21 cellular contexts compared by ENCODE assay signal in the genomic region with DNA sequence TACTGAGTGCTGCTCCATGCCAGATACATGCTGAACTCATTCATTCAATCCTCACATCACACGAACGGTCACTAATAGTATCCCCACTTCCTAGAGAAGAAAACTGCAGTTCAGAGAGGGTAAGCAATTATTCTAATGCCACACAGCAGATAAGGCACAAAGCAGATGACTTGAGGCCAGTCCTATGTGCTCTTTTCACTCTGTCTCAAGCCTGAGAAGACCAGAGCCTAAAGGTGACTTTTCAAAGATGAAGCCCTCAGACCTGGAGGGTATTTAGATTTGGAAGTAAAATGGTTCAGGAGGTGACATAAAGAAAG.
DNase-seq lines count a peak whose midpoint lies in the region; ATAC-seq, FAIRE-seq and TF ChIP-seq lines count a peak whose summit lies in the region.
"Had no signal": no experiment of that assay in that cellular context is flagged by ENCODE, and none has a peak within 500 bp of the region (broad histone marks: within the 10 kb centered on the region; RNA-seq: fewer than 3 reads in every experiment).

No MANE protein-coding gene starts in this region.

- H3K36me3 Mint-ChIP-seq in T-helper 17 cell (ENCODE audit: low read depth), result no peaks in the 10 kb centered on the region
- H3K36me3 Mint-ChIP-seq: CD4-positive, CD25-positive, alpha-beta regulatory T cell had no signal

- TF ChIP-seq CTCF in HepG2 (CRISPR knock-in tag; IDR thresholded peaks at IDR 0.05) (no peak), right lobe of liver (IDR thresholded peaks at IDR 0.05) (no peak), psoas muscle (IDR thresholded peaks at IDR 0.05) (no peak)

- H3K4me3 ChIP-seq in HepG2 (replicated peaks in 1 of 3; ENCODE audit: insufficient read depth in 1 of 3, low read depth in 2 of 3, low read length in 3 of 3), result no peak overlapping the region
- H3K4me3 ChIP-seq in right lobe of liver, result no peak overlapping the region
- H3K4me3 ChIP-seq in psoas muscle, result no peak overlapping the region
- H3K4me3 ChIP-seq: suprapubic skin had no signal

- H3K36me3 ChIP-seq in HepG2 (replicated peaks in 1 of 2; ENCODE audit: control insufficient read depth in 1 of 2, insufficient read depth in 2 of 2, low read length in 2 of 2) (no peaks in the 10 kb centered on the region), right lobe of liver (no peaks in the 10 kb centered on the region), psoas muscle (ENCODE audit: insufficient read depth in 1 of 2, low read depth in 1 of 2) (no peaks in the 10 kb centered on the region)
- H3K36me3 ChIP-seq: suprapubic skin had no signal

- H3K27me3 ChIP-seq in HepG2 (ENCODE audit: control insufficient read depth in 1 of 2, insufficient read depth in 2 of 2, low read length in 2 of 2) (no peaks in the 10 kb centered on the region; a peak in 2 of 5 replicates), right lobe of liver (no peaks in the 10 kb centered on the region), psoas muscle (ENCODE audit: insufficient read depth in 3 of 3, low read length in 2 of 3) (no peaks in the 10 kb centered on the region)
- H3K27me3 ChIP-seq: suprapubic skin had no signal

- no TSS peak for BruUV-seq in HepG2 (replicated peaks; lab: Mats Ljungman, UMichigan)

- in situ Hi-C loops in HepG2 (cut with HindIII; ENCODE audit: extremely low pct_ligation_motif_present, low pct_unique_long_range_greater_than_20kb), result no loop called here

- H3K4me1 ChIP-seq in HepG2 (ENCODE audit: insufficient read depth, low read length), result peaks cover 34% of the 10 kb centered on the region
- peaks cover 0 to 12% (median 4%) of the 10 kb centered on the region in 4 donors for H3K4me1 ChIP-seq in right lobe of liver
- H3K4me1 ChIP-seq in psoas muscle, result peaks cover 9% of the 10 kb centered on the region

- H3K27me3 Mint-ChIP-seq in T-helper 17 cell, result no peaks in the 10 kb centered on the region

- TF ChIP-seq RAD21 in HepG2 (CRISPR knock-in tag; IDR thresholded peaks at IDR 0.05), result no peak

- TF ChIP-seq POLR2A in HepG2 (IDR thresholded peaks at IDR 0.05; ENCODE audit: insufficient read depth in 1 of 2, low read depth in 2 of 2, low read length in 2 of 2) (no peak), right lobe of liver (IDR thresholded peaks at IDR 0.05) (no peak)

- DNase-seq in HepG2 (ENCODE audit: low spot score), result no peak
- DNase-seq in right lobe of liver, result no peak
- DNase-seq in epithelial cell of prostate (ENCODE audit: low read depth, low spot score), result no peak
- no peak for DNase-seq in psoas muscle
- DNase-seq in anterior cingulate cortex (lab: John Stamatoyannopoulos, UW), result no peak
- no peak for DNase-seq in T-helper 17 cell
- DNase-seq in NCI-H526 (lab: John Stamatoyannopoulos, UW), result no peak
- DNase-seq in activated CD4-positive, alpha-beta T cell treated with anti-CD3 and anti-CD28 coated beads, Interleukin-2, amount 50 U/mL, for 4 hours, result no peak
- DNase-seq: activated CD4-positive, alpha-beta T cell treated with anti-CD3 and anti-CD28 coated beads for 48 hours; amniotic stem cell; CD4-positive, CD25-positive, alpha-beta regulatory T cell; cerebellar nuclear complex; DMS153; foreskin fibroblast; NCI-H187; NCI-H345; nucleus accumbens; small intestine; stimulated activated CD8-positive, alpha-beta memory T cell treated with anti-CD3 and anti-CD28 coated beads, Interleukin-4, amount 100 ng/mL, for 48 hours had no signal

- H3K9me3 ChIP-seq in HepG2 (ENCODE audit: low read length) (no peaks in the 10 kb centered on the region), right lobe of liver (no peaks in the 10 kb centered on the region), psoas muscle (no peaks in the 10 kb centered on the region), T-helper 17 cell (ENCODE audit: control insufficient read depth, low read length, poor library complexity, severe bottlenecking) (no peaks in the 10 kb centered on the region)
- H3K9me3 ChIP-seq: suprapubic skin had no signal

- H4K20me1 ChIP-seq in HepG2 (ENCODE audit: insufficient read depth, low read length), result no peaks in the 10 kb centered on the region

- intact Hi-C loops in HepG2 (cut with micrococcal nuclease; ENCODE audit: unreplicated experiment) (no loop called here), right lobe of liver (cut with DNase I) (no loop called here), psoas muscle (cut with DNase I) (no loop called here)

- no peak for FAIRE-seq in HepG2 (lab: Jason Lieb, UNC)
- FAIRE-seq: RCC 7860, small intestine had no signal

- peaks cover 4% of the 10 kb centered on the region for H3K4me1 Mint-ChIP-seq in T-helper 17 cell

- CTCF ChIA-PET in HepG2 (lab: Yijun Ruan, JAX; ENCODE audit: low intra/inter-chr PET ratio, low total read pairs), result no interaction called here

- H2AFZ ChIP-seq in HepG2 (ENCODE audit: low read length), result no peak overlapping the region

- H3K4me3 Mint-ChIP-seq in T-helper 17 cell, result no peak overlapping the region
- H3K4me3 Mint-ChIP-seq: CD4-positive, CD25-positive, alpha-beta regulatory T cell had no signal

- TF ChIP-seq EP300 in HepG2 (IDR thresholded peaks at IDR 0.05; ENCODE audit: low read depth in 2 of 2, low read length in 2 of 2) (no peak), HepG2 (CRISPR knock-in tag; IDR thresholded peaks at IDR 0.05; ENCODE audit: borderline replicate concordance) (no peak)

- H3K4me2 ChIP-seq in HepG2 (ENCODE audit: low read depth, low read length), result no peak overlapping the region

- POLR2A ChIA-PET in HepG2 (lab: Yijun Ruan, JAX), result no interaction called here

- no peaks in the 10 kb centered on the region for H3K79me2 ChIP-seq in HepG2 (ENCODE audit: insufficient read depth, low read length)

- H3K27ac Mint-ChIP-seq in T-helper 17 cell, result no peak overlapping the region

- no peak for ATAC-seq in HepG2
- ATAC-seq in right lobe of liver, result no peak
- ATAC-seq in psoas muscle, result no peak
- no peak for ATAC-seq in T-helper 17 cell

- H3K27ac ChIP-seq in HepG2 (ENCODE audit: extremely low read length, insufficient read depth, low read length), result no peak overlapping the region
- peak overlapping the region in 1 of 3 donors; percentile 9 for H3K27ac ChIP-seq in right lobe of liver
- H3K27ac ChIP-seq in epithelial cell of prostate, result peak overlapping the region; percentile 97
- peak overlapping the region; percentile 32 for H3K27ac ChIP-seq in psoas muscle
- H3K27ac ChIP-seq: suprapubic skin had no signal

- H3K9ac ChIP-seq in HepG2 (ENCODE audit: insufficient read depth, low read depth, low read length), result no peak overlapping the region

- 88% methylated on average over 2 of the region's 2 CpGs for WGBS in HepG2 (ENCODE audit: low lambda C conversion rate)
- WGBS in right lobe of liver (ENCODE audit: insufficient coverage, low coverage, low lambda C conversion rate, missing lambda C conversion rate), result 82% methylated on average over 2 of the region's 2 CpGs
- 78 to 88% (median 85%) methylated on average over 2 of the region's 2 CpGs for WGBS in psoas muscle, 3 donors

TF ChIP-seq in HepG2, 621 proteins besides CTCF, POLR2A, EP300 and RAD21:
- TF ChIP-seq ZNF768 (CRISPR knock-in tag; IDR thresholded peaks at IDR 0.05) (peak; percentile 76; the same call in 1 of the 2 replicates), KDM5B (CRISPR knock-in tag; IDR thresholded peaks at IDR 0.05; ENCODE audit: borderline replicate concordance) (no peak)
